Comparison of ENCODE assay signal across 16 cellular contexts in genomic region chr3:65685621-65686020, GRCh38.
DNase-seq lines count a peak whose midpoint lies in the region; ATAC-seq and TF ChIP-seq lines count a peak whose summit lies in the region.
"Had no signal": no experiment of that assay in that cellular context is flagged by ENCODE, and none has a peak within 500 bp of the region (broad histone marks: within the 10 kb centered on the region; RNA-seq: fewer than 3 reads in every experiment).

No MANE protein-coding gene starts in this region.

- H3K4me2 ChIP-seq in GM23248 (ENCODE audit: unreplicated experiment), result no peak overlapping the region

- no peak for ATAC-seq in stimulated activated memory B cell treated with anti-CD40 and anti-IgM and Interleukin-4, amounts not matched to agents 10 μg/mL and 1 μg/mL and 100 μg/mL, for 72 hours
- ATAC-seq in HG03025 (IDR thresholded peaks at IDR 0.05; ENCODE audit: low FRiP score, unreplicated experiment), result no peak
- ATAC-seq: natural killer cell had no signal

- DNase-seq in GM23248, result peak; percentile 28
- peak; percentile 28 for DNase-seq in RPMI7951 (ENCODE audit: low read depth)
- peak; percentile 42 for DNase-seq in fibroblast of pulmonary artery (ENCODE audit: low read depth)
- DNase-seq in putamen (ENCODE audit: low spot score), result peak; percentile 32
- DNase-seq in NOMO-1 (lab: John Stamatoyannopoulos, UW; ENCODE audit: unreplicated experiment in 2 of 2), result no peak
- DNase-seq in GM20000 (ENCODE audit: low spot score), result no peak
- DNase-seq: activated CD4-positive, alpha-beta T cell treated with anti-CD3 and anti-CD28 coated beads, Interleukin-2, amount 50 U/mL, for 4 hours; CD4-positive, alpha-beta T cell; GDM1; H7; natural killer cell; NCI-H1694; SHP77 treated with DMSO at 0.1 percent for 48 hours; stimulated activated naive CD4-positive, alpha-beta T cell treated with Interleukin-2 at 50 U/mL for 16 hours had no signal

- H2AFZ ChIP-seq in GM23248, result no peak overlapping the region

- H3K36me3 ChIP-seq in GM23248 (ENCODE audit: low read depth), result no peaks in the 10 kb centered on the region

- H3K4me3 ChIP-seq in GM23248, result no peak overlapping the region
- no peak overlapping the region for H3K4me3 ChIP-seq in fibroblast of pulmonary artery (replicated peaks; ENCODE audit: low read depth, low read length)

- H3K4me1 Mint-ChIP-seq in stimulated activated memory B cell treated with anti-CD40 and anti-IgM and Interleukin-4, amounts not matched to agents 10 μg/mL and 1 μg/mL and 100 μg/mL, for 72 hours, result no peaks in the 10 kb centered on the region
- H3K4me1 Mint-ChIP-seq: natural killer cell had no signal

- no peaks in the 10 kb centered on the region; the same call in 1 of the 2 replicates for H4K20me1 ChIP-seq in GM23248 (ENCODE audit: insufficient read depth)

- no peaks in the 10 kb centered on the region for H3K27me3 ChIP-seq in GM23248 (replicated peaks; ENCODE audit: insufficient read depth)

- in situ Hi-C loops in GM23248 (cut with MboI), result no loop called here

- H3K27ac Mint-ChIP-seq in stimulated activated memory B cell treated with anti-CD40 and anti-IgM and Interleukin-4, amounts not matched to agents 10 μg/mL and 1 μg/mL and 100 μg/mL, for 72 hours, result no peak overlapping the region
- H3K27ac Mint-ChIP-seq: CD4-positive, alpha-beta T cell; natural killer cell had no signal

- 70 to 71% methylated on average over 3 of the region's 3 CpGs for WGBS in GM23248 (ENCODE audit: low coverage in 1 of 2, low lambda C conversion rate in 2 of 2, missing lambda C conversion rate in 2 of 2), 2 experiments

- H3K4me3 Mint-ChIP-seq in stimulated activated memory B cell treated with anti-CD40 and anti-IgM and Interleukin-4, amounts not matched to agents 10 μg/mL and 1 μg/mL and 100 μg/mL, for 72 hours, result no peak overlapping the region
- H3K4me3 Mint-ChIP-seq: CD4-positive, alpha-beta T cell; natural killer cell had no signal

- H3K27me3 Mint-ChIP-seq in stimulated activated memory B cell treated with anti-CD40 and anti-IgM and Interleukin-4, amounts not matched to agents 10 μg/mL and 1 μg/mL and 100 μg/mL, for 72 hours, result no peaks in the 10 kb centered on the region
- H3K27me3 Mint-ChIP-seq: CD4-positive, alpha-beta T cell had no signal

- peaks cover 11% of the 10 kb centered on the region; the same call in 1 of the 2 replicates for H3K4me1 ChIP-seq in GM23248 (ENCODE audit: insufficient read depth)

- H3K9me3 ChIP-seq in GM23248 (ENCODE audit: low read depth), result no peaks in the 10 kb centered on the region

- H3K9me3 Mint-ChIP-seq in stimulated activated memory B cell treated with anti-CD40 and anti-IgM and Interleukin-4, amounts not matched to agents 10 μg/mL and 1 μg/mL and 100 μg/mL, for 72 hours, result no peaks in the 10 kb centered on the region
- H3K9me3 Mint-ChIP-seq: CD4-positive, alpha-beta T cell; natural killer cell had no signal

- H3F3A ChIP-seq in GM23248 (ENCODE audit: insufficient read depth), result no peaks in the 10 kb centered on the region

- H3K27ac ChIP-seq in GM23248, result no peak overlapping the region

- H3K9me2 ChIP-seq in GM23248 (ENCODE audit: insufficient read depth), result no peaks in the 10 kb centered on the region

- H3K79me2 ChIP-seq in GM23248 (ENCODE audit: insufficient read depth), result peaks cover 42% of the 10 kb centered on the region

- no peaks in the 10 kb centered on the region for H3K36me3 Mint-ChIP-seq in stimulated activated memory B cell treated with anti-CD40 and anti-IgM and Interleukin-4, amounts not matched to agents 10 μg/mL and 1 μg/mL and 100 μg/mL, for 72 hours
- H3K36me3 Mint-ChIP-seq: natural killer cell had no signal

- TF ChIP-seq CTCF in fibroblast of pulmonary artery (IDR thresholded peaks at IDR 0.05; ENCODE audit: low read length, missing control alignments), result no peak
- TF ChIP-seq CTCF in GM20000 (IDR thresholded peaks at IDR 0.05; ENCODE audit: extremely low read depth, missing control alignments), result no peak

- no peak overlapping the region for H3K9ac ChIP-seq in GM23248

Comparison
In these comparisons a context has a peak if more than half of its experiments do, and no peak if none do; other contexts are left out.
1. DNase-seq: peak in GM23248 (single experiment), RPMI7951 (single experiment), fibroblast of pulmonary artery (single experiment) and putamen (single experiment); none in NOMO-1 (0 of 2) and GM20000 (single experiment).